8 cellular contexts compared by ENCODE assay signal in the genomic region with DNA sequence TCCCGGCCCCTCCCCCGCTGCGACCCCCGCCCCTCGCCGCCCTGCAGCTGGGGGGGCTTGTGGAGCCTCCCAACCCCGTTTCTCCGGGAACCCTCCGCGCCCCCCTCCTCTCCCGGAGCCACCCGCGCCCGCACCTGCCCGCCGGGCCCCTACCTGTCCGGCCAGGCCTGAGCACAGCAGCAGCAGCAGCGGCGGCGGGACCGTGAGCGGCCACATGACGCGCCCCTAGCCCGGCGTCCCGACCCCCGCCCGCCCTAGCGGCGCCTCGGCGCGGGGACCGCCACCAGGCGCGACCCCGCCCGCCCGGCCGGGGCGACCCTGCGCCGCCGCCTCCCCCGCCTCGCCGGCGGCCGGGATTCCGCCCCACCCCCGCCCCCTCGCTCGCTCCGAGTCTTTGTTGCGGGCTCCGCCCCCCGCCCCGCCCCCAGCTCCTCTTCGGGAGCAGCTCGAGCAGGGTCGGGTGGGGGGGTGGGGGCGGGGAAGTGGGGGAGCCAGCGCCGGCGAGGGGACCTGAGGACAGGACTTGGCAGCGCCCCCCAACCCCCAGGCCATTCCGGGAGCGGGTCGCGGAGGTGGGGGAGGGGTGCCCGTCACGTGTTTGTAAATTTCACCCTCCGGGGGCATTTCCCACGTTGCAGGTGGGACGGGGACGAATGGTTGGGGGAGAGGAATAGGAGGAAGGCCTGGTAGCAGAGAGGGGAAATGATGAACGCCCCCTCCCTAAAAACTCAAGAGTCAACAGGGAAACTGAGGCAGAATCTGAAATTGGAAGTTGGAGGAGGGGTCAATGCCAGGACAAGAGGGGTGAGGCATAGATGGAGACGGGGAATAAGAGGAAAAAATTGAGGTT. TPM values are rescaled to one million over a fixed set of nuclear protein-coding genes. Genes with fewer than 3 reads are reported as not detected.
A peak's percentile ranks its signal among the peaks of the same experiment; 100 is the strongest.
DNase-seq lines count a peak whose midpoint lies in the region; ATAC-seq, FAIRE-seq and TF ChIP-seq lines count a peak whose summit lies in the region.

A gene (minus strand): TSS at position 365 of the 850 bp plus-strand sequence. CDS start 149 bp downstream, at position 216.

- no peak within 1 kb of the TSS for H3K27ac ChIP-seq in astrocyte (ENCODE audit: low read depth, low read length)
- no peak within 1 kb of the TSS for H3K27ac ChIP-seq in right lobe of liver
- H3K27ac ChIP-seq in tibial artery = no peak within 1 kb of the TSS

- ATAC-seq in right lobe of liver = no peak
- no peak for ATAC-seq in HG03442 (IDR thresholded peaks at IDR 0.05; ENCODE audit: unreplicated experiment)

- H2AFZ ChIP-seq in astrocyte (ENCODE audit: low read depth, low read length) = no peak within 1 kb of the TSS

- no peak for TF ChIP-seq CTCF in astrocyte (IDR thresholded peaks at IDR 0.05; ENCODE audit: insufficient read depth, low read depth, low read length)
- TF ChIP-seq CTCF in right lobe of liver (IDR thresholded peaks at IDR 0.05) = no peak
- TF ChIP-seq CTCF in tibial artery (IDR thresholded peaks at IDR 0.05) = no peak

- no peak for TF ChIP-seq POLR2A in right lobe of liver (IDR thresholded peaks at IDR 0.05)

- H3K36me3 Mint-ChIP-seq in astrocyte (ENCODE audit: low read depth, unreplicated experiment) = peaks cover 1% of the 10 kb centered on the region

- H3K36me3 ChIP-seq in astrocyte (ENCODE audit: insufficient read depth, low read length) (no peaks in the 10 kb centered on the region), right lobe of liver (no peaks in the 10 kb centered on the region), tibial artery (no peaks in the 10 kb centered on the region)

- peak; percentile 11 for DNase-seq in stimulated activated CD8-positive, alpha-beta memory T cell treated with anti-CD3 and anti-CD28 coated beads, Interleukin-12 subunit alpha, Interleukin-12 subunit beta, amount 100 ng/mL, for 4 hours (ENCODE audit: low read depth)
- DNase-seq in stimulated activated CD8-positive, alpha-beta memory T cell treated with anti-CD3 and anti-CD28 coated beads, Interleukin-4, amount 100 ng/mL, for 48 hours = no peak
- no peak for DNase-seq in astrocyte (ENCODE audit: low read depth)
- DNase-seq in right lobe of liver = peak in 1 of 3 donors; percentile 52
- DNase-seq in tibial artery = no peak
- no peak for DNase-seq in NCI-H446 treated with DMSO at 0.1 percent for 48 hours (lab: John Stamatoyannopoulos, UW)
- no peak for DNase-seq in GF-D8 (lab: John Stamatoyannopoulos, UW)

- peaks cover 3% of the 10 kb centered on the region for H3K4me1 Mint-ChIP-seq in astrocyte (ENCODE audit: low read depth, unreplicated experiment)

- H3K27me3 Mint-ChIP-seq in astrocyte (ENCODE audit: low read depth, unreplicated experiment) = peaks cover 23% of the 10 kb centered on the region

- H3K27me3 ChIP-seq in astrocyte (ENCODE audit: insufficient read depth, low read length) = peaks cover 25% of the 10 kb centered on the region
- H3K27me3 ChIP-seq in right lobe of liver = no peaks in the 10 kb centered on the region
- peaks cover 4 to 59% of the 10 kb centered on the region in 2 donors for H3K27me3 ChIP-seq in tibial artery

- H3K4me3 ChIP-seq in astrocyte (ENCODE audit: insufficient read depth, low read depth, low read length) = no peak within 1 kb of the TSS
- H3K4me3 ChIP-seq in right lobe of liver = peak within 1 kb of the TSS; percentile 23 to 51 (median 38)
- H3K4me3 ChIP-seq in tibial artery = peak within 1 kb of the TSS; percentile 18 to 35

- H3K9me3 Mint-ChIP-seq in astrocyte (ENCODE audit: unreplicated experiment) = peaks cover under 1% of the 10 kb centered on the region

- H3K4me3 Mint-ChIP-seq in astrocyte (ENCODE audit: unreplicated experiment) = peak within 1 kb of the TSS; percentile 86

- no peak within 1 kb of the TSS for H3K9ac ChIP-seq in astrocyte (ENCODE audit: low read length)

- H4K20me1 ChIP-seq in astrocyte (ENCODE audit: insufficient read depth, low read length) = no peaks in the 10 kb centered on the region

- H3K9me3 ChIP-seq in astrocyte (ENCODE audit: insufficient read depth, low read depth, low read length) = no peaks in the 10 kb centered on the region
- H3K9me3 ChIP-seq in right lobe of liver = no peaks in the 10 kb centered on the region
- no peaks in the 10 kb centered on the region for H3K9me3 ChIP-seq in tibial artery

- intact Hi-C loops in right lobe of liver (cut with DNase I) (loop anchor here in 1 of 2 donors (10.0 kb wide), 1 partner anchor 88 kb away; no protein-coding TSS in a partner anchor), tibial artery (cut with DNase I; ENCODE audit: low total_unique reads) (no loop called here)

- H3K27ac Mint-ChIP-seq in astrocyte (ENCODE audit: unreplicated experiment) = peak within 1 kb of the TSS; percentile 75

- WGBS in right lobe of liver (ENCODE audit: insufficient coverage, low coverage, low lambda C conversion rate, missing lambda C conversion rate) = 4% methylated on average over 12 of the region's 79 CpGs

- no peaks in the 10 kb centered on the region for H3K79me2 ChIP-seq in astrocyte (ENCODE audit: insufficient read depth, low read length)

- peak within 1 kb of the TSS; percentile 67 for H3K4me2 ChIP-seq in astrocyte (ENCODE audit: low read length)

- H3K4me1 ChIP-seq in astrocyte (ENCODE audit: insufficient read depth, low read length) = peaks cover 21% of the 10 kb centered on the region
- peaks cover 0 to 15% (median 2%) of the 10 kb centered on the region in 4 donors for H3K4me1 ChIP-seq in right lobe of liver
- H3K4me1 ChIP-seq in tibial artery = peaks cover 0 to 35% (median 20%) of the 10 kb centered on the region in 4 donors

- no peak for FAIRE-seq in astrocyte (lab: Jason Lieb, UNC)

RNA-seq across cellular contexts. Expression of the gene that starts here (rescaled TPM):
- total RNA-seq in astrocyte (71.3 and 97.4 TPM in 2 replicates), right lobe of liver (10 to 100 TPM in 5 of 6 experiments, 1 to 10 TPM in 1; 3.8 to 72.5 (median 31.8) TPM)
